In genomic region chr4:3800351-3800750, GRCh38 we compare ENCODE assay signal across 28 cellular contexts. TPM values are rescaled to one million over a fixed set of nuclear protein-coding genes. Genes with fewer than 3 reads are reported as not detected.
"Had no signal": no experiment of that assay in that cellular context is flagged by ENCODE, and none has a peak within 500 bp of the region (broad histone marks: within the 10 kb centered on the region; RNA-seq: fewer than 3 reads in every experiment).

No MANE protein-coding gene starts in this region.

- DNase-seq: cerebellar nuclear complex; dorsolateral prefrontal cortex; effector CD8-positive, alpha-beta T cell; endodermal cell; foreskin fibroblast; gastrocnemius medialis; head of caudate nucleus; left colon; mesenchymal stem cell; naive B cell; sigmoid colon; stimulated activated CD4-positive, alpha-beta T cell treated with anti-CD3 and anti-CD28 coated beads, Interleukin-4, amount 100 ng/mL, for 4 hours; stimulated activated naive CD8-positive, alpha-beta T cell treated with anti-CD3 and anti-CD28 coated beads, Interleukin-15, Interleukin-2, amounts not matched to agents 100 U/mL and 50 U/mL, for 24 hours; substantia nigra; testis; tibial artery had no signal

- H3K4me1 Mint-ChIP-seq: stimulated activated memory B cell treated with anti-CD40 and anti-IgM and Interleukin-4, amounts not matched to agents 10 μg/mL and 1 μg/mL and 100 μg/mL, for 72 hours had no signal

- H3K79me2 ChIP-seq: parathyroid adenoma had no signal

- H3K4me3 ChIP-seq: dorsolateral prefrontal cortex, gastrocnemius medialis, mucosa of descending colon, sigmoid colon, testis, tibial artery had no signal

- H3K9me3 ChIP-seq: gastrocnemius medialis, neutrophil, testis had no signal

- H3K4me3 Mint-ChIP-seq: endodermal cell; mesothelial cell of epicardium; naive B cell; natural killer cell treated with Interleukin-12 subunit alpha and Interleukin-12 subunit beta and Interleukin-15 and Interleukin-18, amount 100 ng/mL, for 72 hours; neural crest cell; stimulated activated memory B cell treated with anti-CD40 and anti-IgM and Interleukin-4, amounts not matched to agents 10 μg/mL and 1 μg/mL and 100 μg/mL, for 72 hours; type B pancreatic cell had no signal

- H3K36me3 Mint-ChIP-seq: mesothelial cell of epicardium; stimulated activated memory B cell treated with anti-CD40 and anti-IgM and Interleukin-4, amounts not matched to agents 10 μg/mL and 1 μg/mL and 100 μg/mL, for 72 hours; type B pancreatic cell had no signal

- FAIRE-seq: colon had no signal

- H3K36me3 ChIP-seq: gastrocnemius medialis, neutrophil, sigmoid colon, tibial artery had no signal

- H3K27me3 ChIP-seq: neutrophil, testis had no signal

- H3K27ac Mint-ChIP-seq: endodermal cell; mesothelial cell of epicardium; naive B cell; natural killer cell treated with Interleukin-12 subunit alpha and Interleukin-12 subunit beta and Interleukin-15 and Interleukin-18, amount 100 ng/mL, for 72 hours; progenitor cell of endocrine pancreas; stimulated activated memory B cell treated with anti-CD40 and anti-IgM and Interleukin-4, amounts not matched to agents 10 μg/mL and 1 μg/mL and 100 μg/mL, for 72 hours; type B pancreatic cell had no signal

- ATAC-seq: esophagus mucosa; gastrocnemius medialis; left colon; mucosa of descending colon; natural killer cell treated with Interleukin-12 subunit alpha and Interleukin-12 subunit beta and Interleukin-15 and Interleukin-18, amount 100 ng/mL, for 72 hours; stimulated activated memory B cell treated with anti-CD40 and anti-IgM and Interleukin-4, amounts not matched to agents 10 μg/mL and 1 μg/mL and 100 μg/mL, for 72 hours; stimulated activated naive CD8-positive, alpha-beta T cell treated with anti-CD3 and anti-CD28 coated beads, Interleukin-15, Interleukin-2, amounts not matched to agents 100 U/mL and 50 U/mL, for 24 hours had no signal

- H3K9ac ChIP-seq: parathyroid adenoma had no signal

- H2AFZ ChIP-seq: parathyroid adenoma had no signal

- H3K4me1 ChIP-seq: gastrocnemius medialis, parathyroid adenoma, sigmoid colon, testis, tibial artery had no signal

- H3K27ac ChIP-seq: dorsolateral prefrontal cortex, epithelial cell of prostate, gastrocnemius medialis, neutrophil, parathyroid adenoma, sigmoid colon, testis, tibial artery had no signal

RNA-seq across cellular contexts. Expression of gene ADRA2C, which starts 34.2 kb away (rescaled TPM):
- total RNA-seq: natural killer cell treated with Interleukin-12 subunit alpha and Interleukin-12 subunit beta and Interleukin-15 and Interleukin-18, amount 100 ng/mL, for 72 hours had no signal
